18 cellular contexts compared by ENCODE assay signal in genomic region chr2:209191139-209191538, GRCh38.
DNase-seq lines count a peak whose midpoint lies in the region; ATAC-seq and TF ChIP-seq lines count a peak whose summit lies in the region.
"Had no signal": no experiment of that assay in that cellular context is flagged by ENCODE, and none has a peak within 500 bp of the region (broad histone marks: within the 10 kb centered on the region; RNA-seq: fewer than 3 reads in every experiment).

No MANE protein-coding gene starts in this region.

- CTCF ChIA-PET in WTC11 (lab: Charles Lee): no interaction called here

- H3K27ac ChIP-seq in BLaER1 treated with 17β-estradiol and CSF1 and Interleukin-3, amounts not matched to agents 10 nM and 100 nM: peak overlapping the region in 6 of 11 experiments; percentile 48 to 82 (median 76); a peak in 12 of 22 replicates
- H3K27ac ChIP-seq in Karpas-422 (ENCODE audit: low read length) (no peak overlapping the region), body of pancreas (no peak overlapping the region), testis (no peak overlapping the region)
- H3K27ac ChIP-seq: KMS-11, SJSA1 had no signal

- no peak overlapping the region for H3K4me3 Mint-ChIP-seq in WTC11
- H3K4me3 Mint-ChIP-seq: CD4-positive, alpha-beta memory T cell had no signal

- POLR2A ChIA-PET in WTC11 (lab: Charles Lee): no interaction called here

- no peaks in the 10 kb centered on the region for H4K20me1 ChIP-seq in BLaER1 treated with 17β-estradiol and CSF1 and Interleukin-3, amounts not matched to agents 10 nM and 100 nM
- no peaks in the 10 kb centered on the region for H4K20me1 ChIP-seq in Karpas-422 (ENCODE audit: insufficient read depth, low read depth, low read length)

- DNase-seq in Karpas-422 (peak; percentile 43), WTC11 (ENCODE audit: low spot score) (no peak), kidney tubule cell (ENCODE audit: low spot score) (peak; percentile 37), body of pancreas (no peak), NCI-H1694 treated with DMSO at 0.1 percent for 48 hours (lab: John Stamatoyannopoulos, UW) (no peak), testis (no peak)
- DNase-seq: ACHN; AML-193; Calu3; CD4-positive, alpha-beta memory T cell; DMS79 treated with DMSO at 0.1 percent for 48 hours; MM.1S; NCI-H1105 treated with DMSO at 0.1 percent for 48 hours; NCI-H187 had no signal

- H3K9ac ChIP-seq in BLaER1 treated with 17β-estradiol and CSF1 and Interleukin-3, amounts not matched to agents 10 nM and 100 nM: peak overlapping the region in 2 of 11 experiments; percentile 10 to 59; a peak in 2 of 22 replicates
- no peak overlapping the region for H3K9ac ChIP-seq in Karpas-422 (ENCODE audit: low read length)
- H3K9ac ChIP-seq: KMS-11 had no signal

- H2AFZ ChIP-seq in Karpas-422 (ENCODE audit: low read length): no peak overlapping the region

- no peak overlapping the region; a peak in 1 of 20 replicates for H3K4me3 ChIP-seq in BLaER1 treated with 17β-estradiol and CSF1 and Interleukin-3, amounts not matched to agents 10 nM and 100 nM
- H3K4me3 ChIP-seq in Karpas-422 (ENCODE audit: low read length) (no peak overlapping the region), body of pancreas (no peak overlapping the region), testis (no peak overlapping the region)
- H3K4me3 ChIP-seq: HAP-1, SJSA1 had no signal

- no peaks in the 10 kb centered on the region for H3K36me3 Mint-ChIP-seq in WTC11
- H3K36me3 Mint-ChIP-seq: CD4-positive, alpha-beta memory T cell had no signal

- H3K4me2 ChIP-seq in BLaER1 treated with 17β-estradiol and CSF1 and Interleukin-3, amounts not matched to agents 10 nM and 100 nM: peak overlapping the region; percentile 23 to 73 (median 57); a peak in 20 of 22 replicates
- no peak overlapping the region for H3K4me2 ChIP-seq in Karpas-422 (ENCODE audit: low read depth, low read length, poor library complexity, severe bottlenecking)
- H3K4me2 ChIP-seq: KMS-11 had no signal

- H3K9me3 ChIP-seq in BLaER1 treated with 17β-estradiol and CSF1 and Interleukin-3, amounts not matched to agents 10 nM and 100 nM (replicated peaks in 1 of 11): no peaks in the 10 kb centered on the region
- H3K9me3 ChIP-seq in Karpas-422 (ENCODE audit: low read length) (no peaks in the 10 kb centered on the region), body of pancreas (no peaks in the 10 kb centered on the region), testis (no peaks in the 10 kb centered on the region)
- H3K9me3 ChIP-seq: HAP-1, SJSA1 had no signal

- H3K9me2 ChIP-seq in Karpas-422 (replicated peaks; ENCODE audit: insufficient read depth, low read length): no peaks in the 10 kb centered on the region

- TF ChIP-seq CTCF in WTC11 (IDR thresholded peaks at IDR 0.05) (no peak), body of pancreas (IDR thresholded peaks at IDR 0.05) (no peak), testis (IDR thresholded peaks at IDR 0.05) (no peak)

- no peak overlapping the region; the same call in 1 of the 2 replicates for H3K27ac Mint-ChIP-seq in WTC11
- H3K27ac Mint-ChIP-seq: CD4-positive, alpha-beta memory T cell had no signal

- peaks cover 11% of the 10 kb centered on the region for H3K4me1 Mint-ChIP-seq in WTC11
- H3K4me1 Mint-ChIP-seq: CD4-positive, alpha-beta memory T cell had no signal

- ATAC-seq in WTC11 (peak; percentile 41; the same call in 1 of the 2 replicates), body of pancreas (no peak)

- H3K9me3 Mint-ChIP-seq in WTC11: peaks cover 4% of the 10 kb centered on the region

- TF ChIP-seq POLR2A in body of pancreas (IDR thresholded peaks at IDR 0.05) (no peak), testis (IDR thresholded peaks at IDR 0.05) (no peak)

- H3K27me3 Mint-ChIP-seq in WTC11 (ENCODE audit: low read depth): no peaks in the 10 kb centered on the region
- H3K27me3 Mint-ChIP-seq: CD4-positive, alpha-beta memory T cell had no signal

- intact Hi-C loops in body of pancreas (cut with DNase I) (no loop called here), testis (cut with DNase I; ENCODE audit: low total_unique reads) (no loop called here)

- H3K36me3 ChIP-seq in BLaER1 treated with 17β-estradiol and CSF1 and Interleukin-3, amounts not matched to agents 10 nM and 100 nM: no peaks in the 10 kb centered on the region
- H3K36me3 ChIP-seq in Karpas-422 (ENCODE audit: insufficient read depth, low read length) (no peaks in the 10 kb centered on the region), body of pancreas (replicated peaks in 1 of 2; ENCODE audit: insufficient read depth in 1 of 2, low read depth in 2 of 2) (no peaks in the 10 kb centered on the region), testis (ENCODE audit: low read depth, missing control alignments) (no peaks in the 10 kb centered on the region)
- H3K36me3 ChIP-seq: HAP-1, SJSA1 had no signal

- H3K27me3 ChIP-seq in BLaER1 treated with 17β-estradiol and CSF1 and Interleukin-3, amounts not matched to agents 10 nM and 100 nM: no peaks in the 10 kb centered on the region
- H3K27me3 ChIP-seq in Karpas-422 (ENCODE audit: low read length) (no peaks in the 10 kb centered on the region), body of pancreas (no peaks in the 10 kb centered on the region), testis (no peaks in the 10 kb centered on the region)
- H3K27me3 ChIP-seq: SJSA1 had no signal

- H3K4me1 ChIP-seq in BLaER1 treated with 17β-estradiol and CSF1 and Interleukin-3, amounts not matched to agents 10 nM and 100 nM: peaks cover 18 to 33% (median 26%) of the 10 kb centered on the region in 10 experiments
- H3K4me1 ChIP-seq in Karpas-422 (ENCODE audit: low read length) (no peaks in the 10 kb centered on the region), body of pancreas (no peaks in the 10 kb centered on the region), testis (no peaks in the 10 kb centered on the region)
- H3K4me1 ChIP-seq: HAP-1, SJSA1 had no signal

- no peaks in the 10 kb centered on the region for H3K79me2 ChIP-seq in Karpas-422 (ENCODE audit: low read length)

TF ChIP-seq in WTC11, 78 proteins besides CTCF, POLR2A, EP300 and RAD21 (continues in another document):
- TF ChIP-seq MYBL2 (CRISPR knock-in tag; IDR thresholded peaks at IDR 0.05) (no peak), ZNF138 (CRISPR knock-in tag; conservative IDR thresholded peaks at IDR 0.05) (no peak), ZBTB21 (CRISPR knock-in tag; IDR thresholded peaks at IDR 0.05; ENCODE audit: borderline replicate concordance) (no peak), NFE2L1 (CRISPR knock-in tag; IDR thresholded peaks at IDR 0.05) (no peak), E2F4 (CRISPR knock-in tag; IDR thresholded peaks at IDR 0.05; ENCODE audit: borderline replicate concordance, low read depth) (no peak), SP1 (CRISPR knock-in tag; conservative IDR thresholded peaks at IDR 0.05) (no peak), ERG (CRISPR knock-in tag; IDR thresholded peaks at IDR 0.05) (no peak), ZNF121 (CRISPR knock-in tag; IDR thresholded peaks at IDR 0.05) (no peak), ESRRA (CRISPR knock-in tag; IDR thresholded peaks at IDR 0.05; ENCODE audit: borderline replicate concordance) (no peak), SMAD3 (CRISPR knock-in tag; IDR thresholded peaks at IDR 0.05; ENCODE audit: borderline replicate concordance) (no peak), ZNF396 (CRISPR knock-in tag; IDR thresholded peaks at IDR 0.05; ENCODE audit: borderline replicate concordance) (no peak), NFATC4 (CRISPR knock-in tag; IDR thresholded peaks at IDR 0.05) (no peak), TP53 (CRISPR knock-in tag; IDR thresholded peaks at IDR 0.05) (no peak)

Comparison
In these comparisons a context has a peak if more than half of its experiments do, and no peak if none do; other contexts are left out.
1. H3K27ac ChIP-seq: peak in BLaER1 treated with 17β-estradiol and CSF1 and Interleukin-3, amounts not matched to agents 10 nM and 100 nM (6 of 11); none in Karpas-422 (single experiment), body of pancreas (0 of 4) and testis (0 of 2).
2. DNase-seq: peak in Karpas-422 (single experiment) and kidney tubule cell (single experiment); none in WTC11 (single experiment), body of pancreas (0 of 4), NCI-H1694 treated with DMSO at 0.1 percent for 48 hours (single experiment) and testis (single experiment).